1 cellular context compared by ENCODE assay signal in genomic region chr19:4969772-4970531, GRCh38.
TF ChIP-seq lines count a peak whose summit lies in the region.

No MANE protein-coding gene starts in this region.

TF ChIP-seq in HEK293, 187 proteins besides CTCF, POLR2A, EP300 and RAD21 (continued from another document):
- TF ChIP-seq ZNF398 (tag by site-specific recombination; IDR thresholded peaks at IDR 0.05) (no peak), ZBTB6 (tag by site-specific recombination; IDR thresholded peaks at IDR 0.05) (no peak), ZBTB7A (tag by site-specific recombination; IDR thresholded peaks at IDR 0.05; ENCODE audit: low read depth) (0 out of 2 replicates have a peak, but pooled peaks have one; percentile 64), ZNF549 (tag by site-specific recombination; IDR thresholded peaks at IDR 0.05) (no peak), ZNF624 (tag by site-specific recombination; IDR thresholded peaks at IDR 0.05) (no peak), ZFP69B (tag by site-specific recombination; IDR thresholded peaks at IDR 0.05) (peak; percentile 58; the same call in 1 of the 2 replicates), ZNF654 (tag by site-specific recombination; IDR thresholded peaks at IDR 0.05; ENCODE audit: low read depth) (no peak), ZNF266 (tag by site-specific recombination; IDR thresholded peaks at IDR 0.05; ENCODE audit: low read depth) (no peak), ZXDB (tag by site-specific recombination; IDR thresholded peaks at IDR 0.05) (no peak), ZNF558 (tag by site-specific recombination; IDR thresholded peaks at IDR 0.05) (no peak), ZNF660 (tag by site-specific recombination; IDR thresholded peaks at IDR 0.05) (no peak), TCF7L2 (IDR thresholded peaks at IDR 0.05; ENCODE audit: borderline replicate concordance, low read depth, low read length) (no peak), KLF7 (tag by site-specific recombination; IDR thresholded peaks at IDR 0.05; ENCODE audit: borderline replicate concordance) (no peak), ZNF514 (tag by site-specific recombination; IDR thresholded peaks at IDR 0.05) (no peak), ZNF561 (tag by site-specific recombination; IDR thresholded peaks at IDR 0.05; ENCODE audit: borderline replicate concordance) (no peak), HOXD13 (CRISPR knock-in tag; IDR thresholded peaks at IDR 0.05; ENCODE audit: borderline replicate concordance) (no peak), ZNF626 (tag by site-specific recombination; IDR thresholded peaks at IDR 0.05) (no peak), ZNF37A (tag by site-specific recombination; IDR thresholded peaks at IDR 0.05) (no peak), ZNF433 (tag by site-specific recombination; IDR thresholded peaks at IDR 0.05; ENCODE audit: low read depth) (no peak), ZNF274 (IDR thresholded peaks at IDR 0.05; ENCODE audit: low read length) (no peak), ZNF274 (tag by site-specific recombination; IDR thresholded peaks at IDR 0.05; ENCODE audit: borderline replicate concordance) (no peak), ZNF157 (tag by site-specific recombination; IDR thresholded peaks at IDR 0.05) (no peak), MEIS1 (CRISPR knock-in tag; IDR thresholded peaks at IDR 0.05; ENCODE audit: borderline replicate concordance) (no peak)
- TF ChIP-seq, protein P1, sequence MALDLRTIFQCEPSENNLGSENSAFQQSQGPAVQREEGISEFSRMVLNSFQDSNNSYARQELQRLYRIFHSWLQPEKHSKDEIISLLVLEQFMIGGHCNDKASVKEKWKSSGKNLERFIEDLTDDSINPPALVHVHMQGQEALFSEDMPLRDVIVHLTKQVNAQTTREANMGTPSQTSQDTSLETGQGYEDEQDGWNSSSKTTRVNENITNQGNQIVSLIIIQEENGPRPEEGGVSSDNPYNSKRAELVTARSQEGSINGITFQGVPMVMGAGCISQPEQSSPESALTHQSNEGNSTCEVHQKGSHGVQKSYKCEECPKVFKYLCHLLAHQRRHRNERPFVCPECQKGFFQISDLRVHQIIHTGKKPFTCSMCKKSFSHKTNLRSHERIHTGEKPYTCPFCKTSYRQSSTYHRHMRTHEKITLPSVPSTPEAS (tag by site-specific recombination; IDR thresholded peaks at IDR 0.05): no peak
- TF ChIP-seq, protein P2, sequence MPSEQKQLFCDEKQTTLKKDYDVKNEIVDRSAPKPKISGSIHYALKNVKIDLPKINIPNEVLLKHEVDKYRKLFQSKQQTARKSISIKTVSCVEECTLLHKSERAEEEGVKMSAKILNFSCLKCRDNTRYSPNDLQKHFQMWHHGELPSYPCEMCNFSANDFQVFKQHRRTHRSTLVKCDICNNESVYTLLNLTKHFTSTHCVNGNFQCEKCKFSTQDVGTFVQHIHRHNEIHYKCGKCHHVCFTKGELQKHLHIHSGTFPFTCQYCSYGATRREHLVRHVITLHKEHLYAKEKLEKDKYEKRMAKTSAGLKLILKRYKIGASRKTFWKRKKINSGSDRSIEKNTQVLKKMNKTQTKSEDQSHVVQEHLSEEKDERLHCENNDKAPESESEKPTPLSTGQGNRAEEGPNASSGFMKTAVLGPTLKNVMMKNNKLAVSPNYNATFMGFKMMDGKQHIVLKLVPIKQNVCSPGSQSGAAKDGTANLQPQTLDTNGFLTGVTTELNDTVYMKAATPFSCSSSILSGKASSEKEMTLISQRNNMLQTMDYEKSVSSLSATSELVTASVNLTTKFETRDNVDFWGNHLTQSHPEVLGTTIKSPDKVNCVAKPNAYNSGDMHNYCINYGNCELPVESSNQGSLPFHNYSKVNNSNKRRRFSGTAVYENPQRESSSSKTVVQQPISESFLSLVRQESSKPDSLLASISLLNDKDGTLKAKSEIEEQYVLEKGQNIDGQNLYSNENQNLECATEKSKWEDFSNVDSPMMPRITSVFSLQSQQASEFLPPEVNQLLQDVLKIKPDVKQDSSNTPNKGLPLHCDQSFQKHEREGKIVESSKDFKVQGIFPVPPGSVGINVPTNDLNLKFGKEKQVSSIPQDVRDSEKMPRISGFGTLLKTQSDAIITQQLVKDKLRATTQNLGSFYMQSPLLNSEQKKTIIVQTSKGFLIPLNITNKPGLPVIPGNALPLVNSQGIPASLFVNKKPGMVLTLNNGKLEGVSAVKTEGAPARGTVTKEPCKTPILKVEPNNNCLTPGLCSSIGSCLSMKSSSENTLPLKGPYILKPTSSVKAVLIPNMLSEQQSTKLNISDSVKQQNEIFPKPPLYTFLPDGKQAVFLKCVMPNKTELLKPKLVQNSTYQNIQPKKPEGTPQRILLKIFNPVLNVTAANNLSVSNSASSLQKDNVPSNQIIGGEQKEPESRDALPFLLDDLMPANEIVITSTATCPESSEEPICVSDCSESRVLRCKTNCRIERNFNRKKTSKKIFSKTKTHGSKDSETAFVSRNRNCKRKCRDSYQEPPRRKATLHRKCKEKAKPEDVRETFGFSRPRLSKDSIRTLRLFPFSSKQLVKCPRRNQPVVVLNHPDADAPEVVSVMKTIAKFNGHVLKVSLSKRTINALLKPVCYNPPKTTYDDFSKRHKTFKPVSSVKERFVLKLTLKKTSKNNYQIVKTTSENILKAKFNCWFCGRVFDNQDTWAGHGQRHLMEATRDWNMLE (tag by site-specific recombination; conservative IDR thresholded peaks at IDR 0.05; ENCODE audit: low read depth): no peak
